ENCODE assay signal across 16 cellular contexts in the genomic region with DNA sequence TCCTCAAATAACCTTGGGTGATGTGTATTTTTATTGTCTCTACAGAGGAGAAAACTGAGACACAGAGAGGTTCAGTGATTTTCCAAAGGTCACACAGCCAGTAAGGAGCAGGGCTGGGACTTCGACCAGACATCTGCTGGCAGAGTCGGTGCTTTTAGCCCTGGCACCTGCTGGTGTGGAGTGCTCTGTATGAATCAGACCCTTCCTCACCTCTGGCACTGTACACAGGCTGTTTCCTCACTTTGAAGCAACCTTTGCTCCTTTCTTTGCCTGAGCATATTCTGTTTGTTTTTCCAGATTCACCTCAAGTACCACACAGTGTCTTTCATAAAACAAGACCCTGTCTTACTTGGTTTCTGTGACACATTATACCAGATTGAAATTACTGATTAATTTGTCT.
DNase-seq lines count a peak whose midpoint lies in the region; ATAC-seq and TF ChIP-seq lines count a peak whose summit lies in the region.
"Had no signal": no experiment of that assay in that cellular context is flagged by ENCODE, and none has a peak within 500 bp of the region (broad histone marks: within the 10 kb centered on the region; RNA-seq: fewer than 3 reads in every experiment).

No MANE protein-coding gene starts in this region.

- TF ChIP-seq EP300 in esophagus muscularis mucosa (IDR thresholded peaks at IDR 0.05) (no peak), gastroesophageal sphincter (IDR thresholded peaks at IDR 0.05) (no peak)

- H3K4me1 ChIP-seq in esophagus muscularis mucosa (no peaks in the 10 kb centered on the region), mucosa of descending colon (ENCODE audit: low read depth) (peaks cover 22% of the 10 kb centered on the region), gastroesophageal sphincter (no peaks in the 10 kb centered on the region)

- intact Hi-C loops in esophagus muscularis mucosa (cut with DNase I), result no loop called here
- intact Hi-C loops in mucosa of descending colon (cut with DNase I, micrococcal nuclease), result loop anchor here in 1 of 2 donors (2.0 kb wide), 1 partner anchor 574 kb away; no protein-coding TSS in a partner anchor

- TF ChIP-seq POLR2A in esophagus muscularis mucosa (IDR thresholded peaks at IDR 0.05; ENCODE audit: low read depth) (no peak), gastroesophageal sphincter (IDR thresholded peaks at IDR 0.05) (no peak)

- H3K27me3 Mint-ChIP-seq in mesothelial cell of epicardium (ENCODE audit: low read depth), result peaks cover 71% of the 10 kb centered on the region
- no peaks in the 10 kb centered on the region for H3K27me3 Mint-ChIP-seq in activated naive CD4-positive, alpha-beta T cell treated with anti-CD3 and anti-CD28 coated beads, Interleukin-2, amount 10 ng/mL, durations not matched to agents 7 days and 5 days

- TF ChIP-seq CTCF in esophagus muscularis mucosa (IDR thresholded peaks at IDR 0.05) (no peak), mucosa of descending colon (IDR thresholded peaks at IDR 0.05) (no peak), mesothelial cell of epicardium (IDR thresholded peaks at IDR 0.05; ENCODE audit: unreplicated experiment) (no peak), gastroesophageal sphincter (IDR thresholded peaks at IDR 0.05) (no peak)

- H3K4me3 Mint-ChIP-seq in mesothelial cell of epicardium, result no peak overlapping the region
- no peak overlapping the region for H3K4me3 Mint-ChIP-seq in activated naive CD4-positive, alpha-beta T cell treated with anti-CD3 and anti-CD28 coated beads, Interleukin-2, amount 10 ng/mL, durations not matched to agents 7 days and 5 days
- H3K4me3 Mint-ChIP-seq: CD4-positive, CD25-positive, alpha-beta regulatory T cell; HFFc6 had no signal

- H3K27ac Mint-ChIP-seq in mesothelial cell of epicardium, result no peak overlapping the region
- no peak overlapping the region for H3K27ac Mint-ChIP-seq in activated naive CD4-positive, alpha-beta T cell treated with anti-CD3 and anti-CD28 coated beads, Interleukin-2, amount 10 ng/mL, durations not matched to agents 7 days and 5 days
- H3K27ac Mint-ChIP-seq: CD4-positive, CD25-positive, alpha-beta regulatory T cell; HFFc6 had no signal

- H3K27ac ChIP-seq in esophagus muscularis mucosa (replicated peaks in 1 of 4), result no peak overlapping the region
- no peak overlapping the region for H3K27ac ChIP-seq in gastroesophageal sphincter
- H3K27ac ChIP-seq: BLaER1 had no signal

- H3K9me3 Mint-ChIP-seq in mesothelial cell of epicardium, result no peaks in the 10 kb centered on the region
- H3K9me3 Mint-ChIP-seq in activated naive CD4-positive, alpha-beta T cell treated with anti-CD3 and anti-CD28 coated beads, Interleukin-2, amount 10 ng/mL, durations not matched to agents 7 days and 5 days, result no peaks in the 10 kb centered on the region
- H3K9me3 Mint-ChIP-seq: HFFc6 had no signal

- H3K9me3 ChIP-seq in esophagus muscularis mucosa, result no peaks in the 10 kb centered on the region
- no peaks in the 10 kb centered on the region for H3K9me3 ChIP-seq in mucosa of descending colon
- no peaks in the 10 kb centered on the region for H3K9me3 ChIP-seq in gastroesophageal sphincter
- H3K9me3 ChIP-seq: BLaER1 had no signal

- H3K36me3 Mint-ChIP-seq in mesothelial cell of epicardium, result no peaks in the 10 kb centered on the region
- H3K36me3 Mint-ChIP-seq in activated naive CD4-positive, alpha-beta T cell treated with anti-CD3 and anti-CD28 coated beads, Interleukin-2, amount 10 ng/mL, durations not matched to agents 7 days and 5 days, result no peaks in the 10 kb centered on the region
- H3K36me3 Mint-ChIP-seq: CD4-positive, CD25-positive, alpha-beta regulatory T cell had no signal

- H3K36me3 ChIP-seq in esophagus muscularis mucosa, result no peaks in the 10 kb centered on the region
- H3K36me3 ChIP-seq in mucosa of descending colon (ENCODE audit: low read depth), result no peaks in the 10 kb centered on the region
- H3K36me3 ChIP-seq in gastroesophageal sphincter, result no peaks in the 10 kb centered on the region
- H3K36me3 ChIP-seq: BLaER1 had no signal

- H3K4me3 ChIP-seq in esophagus muscularis mucosa, result no peak overlapping the region
- no peak overlapping the region for H3K4me3 ChIP-seq in mucosa of descending colon
- no peak overlapping the region for H3K4me3 ChIP-seq in gastroesophageal sphincter
- H3K4me3 ChIP-seq: BLaER1 had no signal

- 78% methylated on average over 2 of the region's 2 CpGs for WGBS in esophagus muscularis mucosa
- 52 to 79% methylated on average over 2 of the region's 2 CpGs for WGBS in gastroesophageal sphincter (ENCODE audit: low coverage in 1 of 2), 2 donors

- no peaks in the 10 kb centered on the region for H3K4me1 Mint-ChIP-seq in mesothelial cell of epicardium
- H3K4me1 Mint-ChIP-seq in activated naive CD4-positive, alpha-beta T cell treated with anti-CD3 and anti-CD28 coated beads, Interleukin-2, amount 10 ng/mL, durations not matched to agents 7 days and 5 days, result no peaks in the 10 kb centered on the region
- H3K4me1 Mint-ChIP-seq: CD4-positive, CD25-positive, alpha-beta regulatory T cell had no signal

- CTCF ChIA-PET in activated naive CD4-positive, alpha-beta T cell treated with anti-CD3 and anti-CD28 coated beads, Interleukin-2, amount 10 ng/mL, durations not matched to agents 7 days and 5 days (lab: Charles Lee), result interaction anchor here (0.9 kb wide), 1 partner anchor 850 kb away, joined by 3 read pairs; no protein-coding TSS in a partner anchor

- ATAC-seq in mucosa of descending colon, result peak; percentile 62
- no peak for ATAC-seq in gastroesophageal sphincter

- H3K27me3 ChIP-seq in esophagus muscularis mucosa, result peaks cover 0 to 14% (median 0%) of the 10 kb centered on the region in 4 donors
- peaks cover 15% of the 10 kb centered on the region for H3K27me3 ChIP-seq in gastroesophageal sphincter
- H3K27me3 ChIP-seq: BLaER1 had no signal

- DNase-seq in COLO668 (lab: John Stamatoyannopoulos, UW; ENCODE audit: unreplicated experiment) (peak; percentile 5), DMS53 treated with DMSO at 0.1 percent for 48 hours (lab: John Stamatoyannopoulos, UW; ENCODE audit: unreplicated experiment) (peak; percentile 15), esophagus muscularis mucosa (ENCODE audit: extremely low spot score) (peak; percentile 53), mucosa of descending colon (peak in 1 of 3 donors; percentile 35), mesothelial cell of epicardium (ENCODE audit: low spot score in 2 of 2, unreplicated experiment in 2 of 2) (no peak), CD1c-positive myeloid dendritic cell (ENCODE audit: extremely low spot score) (no peak)
- DNase-seq in activated naive CD4-positive, alpha-beta T cell treated with anti-CD3 and anti-CD28 coated beads, Interleukin-2, amount 10 ng/mL, durations not matched to agents 7 days and 5 days, result no peak
- DNase-seq: 8988T; AML-193; CD4-positive, CD25-positive, alpha-beta regulatory T cell; DMS153; GF-D8; HCEC 1CT; HFFc6 had no signal

Comparison
In these comparisons a context has a peak if more than half of its experiments do, and no peak if none do; other contexts are left out.
1. DNase-seq: peak in COLO668 (single experiment), DMS53 treated with DMSO at 0.1 percent for 48 hours (single experiment) and esophagus muscularis mucosa (single experiment); none in mesothelial cell of epicardium (0 of 2), CD1c-positive myeloid dendritic cell (single experiment) and activated naive CD4-positive, alpha-beta T cell treated with anti-CD3 and anti-CD28 coated beads, Interleukin-2, amount 10 ng/mL, durations not matched to agents 7 days and 5 days (single experiment).